Comparison of ENCODE assay signal across 10 cellular contexts in genomic region chr12:99985631-99986030, GRCh38. TPM values are rescaled to one million over a fixed set of nuclear protein-coding genes. Genes with fewer than 3 reads are reported as not detected.
A peak's percentile ranks its signal among the peaks of the same experiment; 100 is the strongest.
DNase-seq lines count a peak whose midpoint lies in the region; ATAC-seq and TF ChIP-seq lines count a peak whose summit lies in the region.
"Had no signal": no experiment of that assay in that cellular context is flagged by ENCODE, and none has a peak within 500 bp of the region (broad histone marks: within the 10 kb centered on the region; RNA-seq: fewer than 3 reads in every experiment).

No MANE protein-coding gene starts in this region.

- H3K4me1 ChIP-seq in BLaER1 treated with 17β-estradiol and CSF1 and Interleukin-3, amounts not matched to agents 10 nM and 100 nM = peaks cover 17 to 49% (median 36%) of the 10 kb centered on the region in 10 experiments

- peak overlapping the region in 9 of 11 experiments; percentile 84 to 95 (median 91); a peak in 18 of 22 replicates for H3K27ac ChIP-seq in BLaER1 treated with 17β-estradiol and CSF1 and Interleukin-3, amounts not matched to agents 10 nM and 100 nM
- H3K27ac ChIP-seq in neural cell (ENCODE audit: low read length) = no peak overlapping the region
- H3K27ac ChIP-seq: neutrophil had no signal

- H3K9ac ChIP-seq in BLaER1 treated with 17β-estradiol and CSF1 and Interleukin-3, amounts not matched to agents 10 nM and 100 nM = peak overlapping the region; percentile 82 to 94 (median 89)
- H3K9ac ChIP-seq in neural cell (ENCODE audit: low read length) = no peak overlapping the region

- TF ChIP-seq RAD21 in neural cell (conservative IDR thresholded peaks at IDR 0.05) = no peak

- peak overlapping the region; percentile 84 to 97 (median 94) for H3K4me2 ChIP-seq in BLaER1 treated with 17β-estradiol and CSF1 and Interleukin-3, amounts not matched to agents 10 nM and 100 nM
- peak overlapping the region; percentile 82 for H3K4me2 ChIP-seq in neural cell (ENCODE audit: low read length)

- H3K27me3 ChIP-seq in BLaER1 treated with 17β-estradiol and CSF1 and Interleukin-3, amounts not matched to agents 10 nM and 100 nM = no peaks in the 10 kb centered on the region
- no peaks in the 10 kb centered on the region for H3K27me3 ChIP-seq in neural cell (ENCODE audit: insufficient read depth, low read depth, low read length)

- no peaks in the 10 kb centered on the region for H3K36me3 ChIP-seq in BLaER1 treated with 17β-estradiol and CSF1 and Interleukin-3, amounts not matched to agents 10 nM and 100 nM
- no peaks in the 10 kb centered on the region for H3K36me3 ChIP-seq in neural cell (ENCODE audit: insufficient read depth, low read length)
- H3K36me3 ChIP-seq: neutrophil had no signal

- DNase-seq in LNCaP clone FGC (ENCODE audit: low read depth) (no peak), cerebellar cortex (ENCODE audit: low spot score) (peak; percentile 36), H4 (ENCODE audit: low spot score) (no peak)
- DNase-seq: effector CD8-positive, alpha-beta T cell had no signal

- 0 out of 22 replicates have a peak, but pooled peaks cover 0 to 2% (median 0%) of the 10 kb centered on the region in 11 experiments for H3K9me3 ChIP-seq in BLaER1 treated with 17β-estradiol and CSF1 and Interleukin-3, amounts not matched to agents 10 nM and 100 nM (replicated peaks in 1 of 11)
- H3K9me3 ChIP-seq in neural cell (ENCODE audit: low read length) = no peaks in the 10 kb centered on the region
- H3K9me3 ChIP-seq: neutrophil had no signal

- ATAC-seq in HG02938 (IDR thresholded peaks at IDR 0.05; ENCODE audit: unreplicated experiment) (no peak), GM18873 (IDR thresholded peaks at IDR 0.05; ENCODE audit: low FRiP score, unreplicated experiment) (no peak), HG03457 (IDR thresholded peaks at IDR 0.05; ENCODE audit: unreplicated experiment) (no peak)

- peak overlapping the region; percentile 68 to 87 (median 82) for H3K4me3 ChIP-seq in BLaER1 treated with 17β-estradiol and CSF1 and Interleukin-3, amounts not matched to agents 10 nM and 100 nM
- H3K4me3 ChIP-seq in LNCaP clone FGC (ENCODE audit: low read depth, low read length) = peak overlapping the region; percentile 64
- peak overlapping the region; percentile 80 for H3K4me3 ChIP-seq in neural cell (ENCODE audit: low read length)

- H4K20me1 ChIP-seq in BLaER1 treated with 17β-estradiol and CSF1 and Interleukin-3, amounts not matched to agents 10 nM and 100 nM = no peaks in the 10 kb centered on the region
- no peaks in the 10 kb centered on the region for H4K20me1 ChIP-seq in neural cell (ENCODE audit: insufficient read depth)

- peaks cover 3% of the 10 kb centered on the region for H3K79me2 ChIP-seq in neural cell (replicated peaks; ENCODE audit: insufficient read depth, low read length)

- H3K9me2 ChIP-seq in neural cell (ENCODE audit: insufficient read depth, low read length) = no peaks in the 10 kb centered on the region

- no peak for TF ChIP-seq EP300 in neural cell (conservative IDR thresholded peaks at IDR 0.05; ENCODE audit: poor library complexity, severe bottlenecking)

- TF ChIP-seq CTCF in LNCaP clone FGC (IDR thresholded peaks at IDR 0.05; ENCODE audit: control insufficient read depth, extremely low read depth, insufficient read depth) = no peak
- TF ChIP-seq CTCF in neural cell (IDR thresholded peaks at IDR 0.05; ENCODE audit: poor library complexity, severe bottlenecking) = no peak

- peak overlapping the region; percentile 57 for H2AFZ ChIP-seq in neural cell (ENCODE audit: low read depth, low read length)

- H3F3A ChIP-seq in neural cell (ENCODE audit: insufficient read depth, low read length, poor library complexity, severe bottlenecking) = peaks cover 9% of the 10 kb centered on the region

TF ChIP-seq in neural cell, 6 proteins besides CTCF, POLR2A, EP300 and RAD21:
- TF ChIP-seq POLR2AphosphoS5 (IDR thresholded peaks at IDR 0.05) (no peak), MXI1 (conservative IDR thresholded peaks at IDR 0.05; ENCODE audit: poor library complexity, severe bottlenecking) (no peak), SMC3 (conservative IDR thresholded peaks at IDR 0.05; ENCODE audit: poor library complexity) (no peak), EZH2 (IDR thresholded peaks at IDR 0.05; ENCODE audit: borderline replicate concordance, insufficient read depth, low read length, poor library complexity, severe bottlenecking) (no peak), TAF1 (IDR thresholded peaks at IDR 0.05; ENCODE audit: low read depth) (no peak)
- TF ChIP-seq, protein P1, sequence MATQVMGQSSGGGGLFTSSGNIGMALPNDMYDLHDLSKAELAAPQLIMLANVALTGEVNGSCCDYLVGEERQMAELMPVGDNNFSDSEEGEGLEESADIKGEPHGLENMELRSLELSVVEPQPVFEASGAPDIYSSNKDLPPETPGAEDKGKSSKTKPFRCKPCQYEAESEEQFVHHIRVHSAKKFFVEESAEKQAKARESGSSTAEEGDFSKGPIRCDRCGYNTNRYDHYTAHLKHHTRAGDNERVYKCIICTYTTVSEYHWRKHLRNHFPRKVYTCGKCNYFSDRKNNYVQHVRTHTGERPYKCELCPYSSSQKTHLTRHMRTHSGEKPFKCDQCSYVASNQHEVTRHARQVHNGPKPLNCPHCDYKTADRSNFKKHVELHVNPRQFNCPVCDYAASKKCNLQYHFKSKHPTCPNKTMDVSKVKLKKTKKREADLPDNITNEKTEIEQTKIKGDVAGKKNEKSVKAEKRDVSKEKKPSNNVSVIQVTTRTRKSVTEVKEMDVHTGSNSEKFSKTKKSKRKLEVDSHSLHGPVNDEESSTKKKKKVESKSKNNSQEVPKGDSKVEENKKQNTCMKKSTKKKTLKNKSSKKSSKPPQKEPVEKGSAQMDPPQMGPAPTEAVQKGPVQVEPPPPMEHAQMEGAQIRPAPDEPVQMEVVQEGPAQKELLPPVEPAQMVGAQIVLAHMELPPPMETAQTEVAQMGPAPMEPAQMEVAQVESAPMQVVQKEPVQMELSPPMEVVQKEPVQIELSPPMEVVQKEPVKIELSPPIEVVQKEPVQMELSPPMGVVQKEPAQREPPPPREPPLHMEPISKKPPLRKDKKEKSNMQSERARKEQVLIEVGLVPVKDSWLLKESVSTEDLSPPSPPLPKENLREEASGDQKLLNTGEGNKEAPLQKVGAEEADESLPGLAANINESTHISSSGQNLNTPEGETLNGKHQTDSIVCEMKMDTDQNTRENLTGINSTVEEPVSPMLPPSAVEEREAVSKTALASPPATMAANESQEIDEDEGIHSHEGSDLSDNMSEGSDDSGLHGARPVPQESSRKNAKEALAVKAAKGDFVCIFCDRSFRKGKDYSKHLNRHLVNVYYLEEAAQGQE (IDR thresholded peaks at IDR 0.05; ENCODE audit: borderline replicate concordance) = no peak

RNA-seq across cellular contexts. Expression of gene ANKS1B, which starts 0.9 kb away (rescaled TPM):
- 65.6 and 67.3 TPM in 2 replicates for polyA plus RNA-seq in neural cell
- 343 and 357 TPM in 2 replicates for polyA minus RNA-seq in neural cell
- total RNA-seq in H4 (2014; rRNA removed; shearing (Covaris generic)) = 1.8 TPM in 1 of 2 replicates, not detected in the other
